8 cellular contexts compared by ENCODE assay signal in the genomic region with DNA sequence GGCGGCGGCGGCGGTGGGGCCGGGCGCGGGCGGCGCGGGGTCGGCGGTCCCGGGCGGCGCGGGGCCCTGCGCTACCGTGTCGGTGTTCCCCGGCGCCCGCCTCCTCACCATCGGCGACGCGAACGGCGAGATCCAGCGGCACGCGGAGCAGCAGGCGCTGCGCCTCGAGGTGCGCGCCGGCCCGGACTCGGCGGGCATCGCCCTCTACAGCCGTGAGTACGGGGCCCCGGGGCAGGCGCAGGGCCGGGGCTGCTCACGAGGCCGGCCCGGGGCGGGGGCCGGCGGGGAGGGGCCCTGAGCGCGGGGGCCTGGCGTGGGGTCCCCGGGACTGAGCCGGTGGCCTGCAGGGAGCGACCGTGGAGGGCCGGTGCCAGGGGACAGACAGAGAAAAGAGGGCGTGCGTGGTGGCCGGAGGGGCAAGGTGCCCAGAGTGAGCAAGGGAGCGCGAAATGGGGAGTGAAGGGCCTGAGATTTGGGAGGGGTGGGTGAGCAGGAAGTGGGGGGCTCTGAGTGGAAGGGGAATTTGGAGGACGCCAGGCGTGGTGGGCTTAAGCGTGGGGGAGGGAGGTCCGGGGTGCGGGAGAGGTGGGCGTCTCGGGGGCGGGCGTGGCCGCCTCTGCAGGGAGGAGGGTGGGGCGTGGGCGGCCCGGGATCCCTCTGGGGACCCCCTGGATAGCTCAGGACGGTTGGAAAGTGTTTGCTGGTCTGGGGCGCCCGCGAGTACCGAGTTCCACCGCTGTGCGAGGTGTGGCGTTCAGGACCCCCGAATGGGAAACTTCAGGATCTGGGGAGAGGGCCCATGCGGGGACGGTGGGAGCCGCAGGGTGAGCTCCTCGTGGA. TPM values are rescaled to one million over a fixed set of nuclear protein-coding genes. Genes with fewer than 3 reads are reported as not detected.
DNase-seq lines count a peak whose midpoint lies in the region; ATAC-seq and TF ChIP-seq lines count a peak whose summit lies in the region.

No MANE protein-coding gene starts in this region.

- POLR2A ChIA-PET in activated CD4-positive, alpha-beta memory T cell treated with anti-CD3 and anti-CD28 coated beads, Interleukin-2, amount 10 ng/mL, durations not matched to agents 7 days and 5 days (lab: Charles Lee), result interaction anchor here (0.6 to 4.5 kb wide), 12 partner anchors 8 to 669 kb away, joined by 3 to 18 read pairs (median 3); a partner anchor contains a TSS

- TF ChIP-seq CTCF in epithelial cell of esophagus (IDR thresholded peaks at IDR 0.05; ENCODE audit: insufficient read depth, low read depth, low read length, missing control alignments), result peak; percentile 18

- H3K4me1 ChIP-seq in thymus (ENCODE audit: control insufficient read depth, insufficient read depth, low read length), result peaks cover 8% of the 10 kb centered on the region

- H3K4me3 Mint-ChIP-seq in activated CD4-positive, alpha-beta memory T cell treated with anti-CD3 and anti-CD28 coated beads, Interleukin-2, amount 10 ng/mL, durations not matched to agents 7 days and 5 days, result peak overlapping the region; percentile 78

- H3K27ac ChIP-seq in thymus (ENCODE audit: low read depth), result peak overlapping the region; percentile 80

- H3K36me3 Mint-ChIP-seq in activated CD4-positive, alpha-beta memory T cell treated with anti-CD3 and anti-CD28 coated beads, Interleukin-2, amount 10 ng/mL, durations not matched to agents 7 days and 5 days (ENCODE audit: low read depth), result peaks cover 2% of the 10 kb centered on the region

- no peaks in the 10 kb centered on the region for H3K36me3 ChIP-seq in thymus (ENCODE audit: control insufficient read depth, insufficient read depth)

- H3K27me3 ChIP-seq in thymus (ENCODE audit: control insufficient read depth, insufficient read depth), result no peaks in the 10 kb centered on the region

- H3K27me3 Mint-ChIP-seq in activated CD4-positive, alpha-beta memory T cell treated with anti-CD3 and anti-CD28 coated beads, Interleukin-2, amount 10 ng/mL, durations not matched to agents 7 days and 5 days, result no peaks in the 10 kb centered on the region

- no peaks in the 10 kb centered on the region for H3K9me3 Mint-ChIP-seq in activated CD4-positive, alpha-beta memory T cell treated with anti-CD3 and anti-CD28 coated beads, Interleukin-2, amount 10 ng/mL, durations not matched to agents 7 days and 5 days

- intact Hi-C loops in Right ventricle myocardium inferior (cut with DNase I), result loop anchor here (2.0 kb wide), 3 partner anchors 35 to 103 kb away; a partner anchor contains a TSS
- intact Hi-C loops in cardiac septum (cut with DNase I), result loop anchor here (2.0 kb wide), 1 partner anchor 57 kb away; a partner anchor contains a TSS

- H3K4me3 ChIP-seq in epithelial cell of esophagus (ENCODE audit: low read length) (peak overlapping the region; percentile 83), thymus (ENCODE audit: low read length) (peak overlapping the region; percentile 83)

- ATAC-seq in Right ventricle myocardium inferior (no peak), HG03565 (IDR thresholded peaks at IDR 0.05; ENCODE audit: unreplicated experiment) (peak; percentile 4), HG03460 (IDR thresholded peaks at IDR 0.05; ENCODE audit: unreplicated experiment) (no peak)

- H3K9me3 ChIP-seq in thymus (ENCODE audit: control insufficient read depth), result no peaks in the 10 kb centered on the region

- DNase-seq in Right ventricle myocardium inferior (ENCODE audit: missing footprints), result peak; percentile 83
- DNase-seq in cardiac septum (ENCODE audit: low spot score), result no peak
- DNase-seq in activated CD4-positive, alpha-beta memory T cell treated with anti-CD3 and anti-CD28 coated beads, Interleukin-2, amount 10 ng/mL, durations not matched to agents 7 days and 5 days, result peak; percentile 42
- DNase-seq in epithelial cell of esophagus (ENCODE audit: low read depth), result peak; percentile 24
- peak; percentile 29 for DNase-seq in myocyte (ENCODE audit: low read depth)

- peak overlapping the region; percentile 63 for H3K27ac Mint-ChIP-seq in activated CD4-positive, alpha-beta memory T cell treated with anti-CD3 and anti-CD28 coated beads, Interleukin-2, amount 10 ng/mL, durations not matched to agents 7 days and 5 days

- under 1% methylated on average over 85 of the region's 91 CpGs for WGBS in thymus

- H3K4me1 Mint-ChIP-seq in activated CD4-positive, alpha-beta memory T cell treated with anti-CD3 and anti-CD28 coated beads, Interleukin-2, amount 10 ng/mL, durations not matched to agents 7 days and 5 days, result peaks cover 38% of the 10 kb centered on the region

- CTCF ChIA-PET in activated CD4-positive, alpha-beta memory T cell treated with anti-CD3 and anti-CD28 coated beads, Interleukin-2, amount 10 ng/mL, durations not matched to agents 7 days and 5 days (lab: Charles Lee), result interaction anchor here (0.7 to 1.8 kb wide), 11 partner anchors 10 to 227 kb away, joined by 3 to 11 read pairs (median 5); a partner anchor contains a TSS

RNA-seq across cellular contexts. Expression of a gene that starts 0.6 kb away (rescaled TPM):
- total RNA-seq in Right ventricle myocardium inferior (39.5 TPM), cardiac septum (28.1 TPM), myocyte (37.1 and 42.6 TPM in 2 replicates)
- 10 to 100 TPM; 39.3 to 40.2 TPM for total RNA-seq in activated CD4-positive, alpha-beta memory T cell treated with anti-CD3 and anti-CD28 coated beads, Interleukin-2, amount 10 ng/mL, durations not matched to agents 7 days and 5 days
- polyA plus RNA-seq in myocyte (2012), result 48.9 TPM
- polyA plus RNA-seq in thymus, result 30.8 TPM

RNA-seq across cellular contexts. Expression of a gene that starts 23.7 kb away (rescaled TPM):
- total RNA-seq in Right ventricle myocardium inferior (1.5 TPM), cardiac septum (0.32 TPM), myocyte (0.21 and 1.1 TPM in 2 replicates)
- total RNA-seq in activated CD4-positive, alpha-beta memory T cell treated with anti-CD3 and anti-CD28 coated beads, Interleukin-2, amount 10 ng/mL, durations not matched to agents 7 days and 5 days, result 1 to 10 TPM; 1.1 to 1.8 TPM
- polyA plus RNA-seq in myocyte (2012), result 1.1 TPM
- polyA plus RNA-seq in thymus, result 5.4 TPM

RNA-seq across cellular contexts. Expression of a gene that starts 35.9 kb away (rescaled TPM):
- total RNA-seq in Right ventricle myocardium inferior (30.3 TPM), cardiac septum (25.6 TPM), myocyte (84.8 and 87.4 TPM in 2 replicates)
- total RNA-seq in activated CD4-positive, alpha-beta memory T cell treated with anti-CD3 and anti-CD28 coated beads, Interleukin-2, amount 10 ng/mL, durations not matched to agents 7 days and 5 days, result 10 to 100 TPM; 15.7 to 17.3 TPM
- 38.5 TPM for polyA plus RNA-seq in myocyte (2012)
- polyA plus RNA-seq in thymus, result 19.4 TPM

RNA-seq across cellular contexts. Expression of a gene that starts 56.5 kb away (rescaled TPM):
- total RNA-seq in Right ventricle myocardium inferior, result 15.2 TPM
- 20.8 TPM for total RNA-seq in cardiac septum
- total RNA-seq in activated CD4-positive, alpha-beta memory T cell treated with anti-CD3 and anti-CD28 coated beads, Interleukin-2, amount 10 ng/mL, durations not matched to agents 7 days and 5 days, result 10 to 100 TPM; 23.8 to 26.0 TPM
- total RNA-seq in myocyte, result 50.4 and 57.9 TPM in 2 replicates
- polyA plus RNA-seq in myocyte (2012), result 78.6 TPM
- polyA plus RNA-seq in thymus, result 40.2 TPM

RNA-seq across cellular contexts. Expression of a gene that starts 56.7 kb away (rescaled TPM):
- 15.3 TPM for total RNA-seq in Right ventricle myocardium inferior
- 14.1 TPM for total RNA-seq in cardiac septum
- 10 to 100 TPM; 24.3 to 25.7 TPM for total RNA-seq in activated CD4-positive, alpha-beta memory T cell treated with anti-CD3 and anti-CD28 coated beads, Interleukin-2, amount 10 ng/mL, durations not matched to agents 7 days and 5 days
- 33.8 and 44.3 TPM in 2 replicates for total RNA-seq in myocyte
- 18.3 TPM for polyA plus RNA-seq in myocyte (2012)
- polyA plus RNA-seq in thymus, result 24.0 TPM
